In genomic region chr10:43619368-43619767, GRCh38 we compare ENCODE assay signal across 1 cellular context.
"Had no signal": no experiment of that assay in that cellular context is flagged by ENCODE, and none has a peak within 500 bp of the region (broad histone marks: within the 10 kb centered on the region; RNA-seq: fewer than 3 reads in every experiment).

No MANE protein-coding gene starts in this region.

- ATAC-seq: GM12878 had no signal
